ENCODE assay signal across 12 cellular contexts in the genomic region with DNA sequence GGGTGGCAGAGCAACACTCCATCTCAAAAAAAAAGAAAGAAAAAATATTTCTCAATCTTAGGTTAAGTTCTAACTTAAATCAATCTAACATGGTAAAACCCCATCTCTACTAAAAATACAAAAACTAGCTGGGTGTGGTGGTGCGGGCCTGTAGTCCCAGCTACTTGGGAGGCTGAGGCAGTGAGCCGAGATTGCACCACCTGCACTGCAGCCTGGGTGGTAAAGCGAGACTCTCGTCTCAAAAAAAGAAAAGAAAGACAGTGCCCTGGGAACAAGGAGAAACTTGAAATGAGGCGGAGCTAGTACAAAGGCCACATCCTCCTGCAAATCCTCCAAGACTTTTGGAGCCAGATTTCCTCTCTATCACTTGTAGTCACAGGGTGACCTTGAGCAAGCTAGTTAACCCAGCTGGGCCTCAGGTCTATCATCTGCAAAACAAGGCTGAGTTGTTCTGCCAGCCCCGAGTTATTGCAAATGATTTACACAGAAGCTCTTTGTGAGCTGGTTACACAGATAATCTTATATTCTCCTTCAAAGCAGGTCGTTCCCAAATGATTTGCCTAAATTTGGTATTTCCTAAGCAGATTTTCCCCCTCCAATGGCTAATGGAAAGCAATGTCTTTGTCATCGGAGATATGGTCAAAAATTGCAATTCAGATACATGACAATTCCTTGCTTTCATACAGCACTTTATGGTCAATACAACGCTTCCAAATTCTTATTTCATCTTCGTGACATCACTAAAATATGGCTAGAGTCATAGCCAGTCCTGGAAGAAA. TPM values are rescaled to one million over a fixed set of nuclear protein-coding genes. Genes with fewer than 3 reads are reported as not detected.
DNase-seq lines count a peak whose midpoint lies in the region; ATAC-seq and TF ChIP-seq lines count a peak whose summit lies in the region.
"Had no signal": no experiment of that assay in that cellular context is flagged by ENCODE, and none has a peak within 500 bp of the region (broad histone marks: within the 10 kb centered on the region; RNA-seq: fewer than 3 reads in every experiment).

No MANE protein-coding gene starts in this region.

- H3F3A ChIP-seq in SK-N-SH (replicated peaks; ENCODE audit: insufficient read depth) (peaks cover 18% of the 10 kb centered on the region), OCI-LY1 (ENCODE audit: insufficient read depth, low read length) (no peaks in the 10 kb centered on the region), neural progenitor cell (ENCODE audit: low read depth) (peaks cover 43% of the 10 kb centered on the region)

- H3K9me3 ChIP-seq in SK-N-SH (peaks cover 10% of the 10 kb centered on the region; the same call in 1 of the 2 replicates), OCI-LY1 (ENCODE audit: low read length) (0 out of 2 replicates have a peak, but pooled peaks cover 5% of the 10 kb centered on the region), mammary epithelial cell (replicated peaks; ENCODE audit: insufficient read depth, low read length) (peaks cover 7% of the 10 kb centered on the region), neural progenitor cell (ENCODE audit: low read depth) (no peaks in the 10 kb centered on the region), uterus (no peaks in the 10 kb centered on the region)
- H3K9me3 ChIP-seq: suprapubic skin had no signal

- no peak for DNase-seq in SK-N-SH
- DNase-seq in mammary epithelial cell: no peak
- no peak for DNase-seq in neural progenitor cell (ENCODE audit: low spot score)
- DNase-seq in uterus: no peak
- DNase-seq in GM19238 (ENCODE audit: insufficient read length, low spot score): no peak
- DNase-seq: dermis blood vessel endothelial cell, heart right ventricle, NCI-H2029 treated with DMSO at 0.1 percent for 48 hours had no signal

- H3K4me3 Mint-ChIP-seq in neural progenitor cell: peak overlapping the region; percentile 96

- no peaks in the 10 kb centered on the region for H4K20me1 ChIP-seq in SK-N-SH (ENCODE audit: insufficient read depth)
- no peaks in the 10 kb centered on the region for H4K20me1 ChIP-seq in OCI-LY1 (ENCODE audit: insufficient read depth, low read length)
- H4K20me1 ChIP-seq in mammary epithelial cell (ENCODE audit: insufficient read depth, low read length): no peaks in the 10 kb centered on the region
- peaks cover 6% of the 10 kb centered on the region for H4K20me1 ChIP-seq in neural progenitor cell (ENCODE audit: low read depth)

- H3K4me2 ChIP-seq in SK-N-SH (peak overlapping the region; percentile 91), OCI-LY1 (ENCODE audit: low read length) (peak overlapping the region; percentile 18; the same call in 1 of the 2 replicates), mammary epithelial cell (ENCODE audit: insufficient read depth, low read depth, low read length) (peak overlapping the region; percentile 13), neural progenitor cell (no peak overlapping the region)

- H3K4me3 ChIP-seq in SK-N-SH (ENCODE audit: low read depth in 2 of 2, low read length in 1 of 2): peak overlapping the region in 1 of 2 experiments; percentile 88; a peak in 1 of 4 replicates
- peak overlapping the region; percentile 82 for H3K4me3 ChIP-seq in OCI-LY1 (ENCODE audit: low read depth, low read length, poor library complexity, severe bottlenecking)
- no peak overlapping the region for H3K4me3 ChIP-seq in mammary epithelial cell (replicated peaks in 1 of 3; ENCODE audit: insufficient read depth in 1 of 3, low read depth in 2 of 3, low read length in 3 of 3)
- no peak overlapping the region for H3K4me3 ChIP-seq in neural progenitor cell
- H3K4me3 ChIP-seq in uterus: no peak overlapping the region

- peaks cover 12% of the 10 kb centered on the region for H3K4me1 Mint-ChIP-seq in neural progenitor cell

- 90% methylated on average over 10 of the region's 10 CpGs for WGBS in SK-N-SH (ENCODE audit: low lambda C conversion rate)
- WGBS in mammary epithelial cell (ENCODE audit: low coverage, missing lambda C conversion rate): 86% methylated on average over 10 of the region's 10 CpGs

- H3K4me1 ChIP-seq in SK-N-SH (ENCODE audit: control insufficient read depth in 1 of 2, insufficient read depth in 2 of 2, low read depth in 1 of 2, low read length in 1 of 2) (peaks cover 4 to 9% of the 10 kb centered on the region in 2 experiments; a peak in 2 of 4 replicates), OCI-LY1 (ENCODE audit: insufficient read depth, low read length, severe bottlenecking) (peaks cover 10% of the 10 kb centered on the region), mammary epithelial cell (ENCODE audit: insufficient read depth, low read length) (peaks cover 9% of the 10 kb centered on the region), neural progenitor cell (no peaks in the 10 kb centered on the region), uterus (peaks cover 0 to 8% of the 10 kb centered on the region in 2 donors)

- H3K27me3 ChIP-seq in SK-N-SH (ENCODE audit: insufficient read depth) (no peaks in the 10 kb centered on the region), OCI-LY1 (ENCODE audit: insufficient read depth, low read length) (no peaks in the 10 kb centered on the region), mammary epithelial cell (ENCODE audit: insufficient read depth, low read length) (no peaks in the 10 kb centered on the region), neural progenitor cell (no peaks in the 10 kb centered on the region), uterus (no peaks in the 10 kb centered on the region)
- H3K27me3 ChIP-seq: heart right ventricle, suprapubic skin had no signal

- POLR2A ChIA-PET in SK-N-SH (lab: Yijun Ruan, JAX): interaction anchor here (1.3 kb wide), 1 partner anchor 25 kb away, joined by 3 read pairs; no protein-coding TSS in a partner anchor

- no peak overlapping the region for H3K27ac ChIP-seq in SK-N-SH (ENCODE audit: low read depth in 2 of 2, low read length in 1 of 2)
- H3K27ac ChIP-seq in OCI-LY1 (ENCODE audit: low read depth, low read length, poor library complexity, severe bottlenecking): peak overlapping the region; percentile 2
- H3K27ac ChIP-seq in mammary epithelial cell (ENCODE audit: insufficient read depth, low read depth, low read length): no peak overlapping the region
- no peak overlapping the region for H3K27ac ChIP-seq in neural progenitor cell
- no peak overlapping the region for H3K27ac ChIP-seq in uterus

- H3K36me3 ChIP-seq in SK-N-SH (replicated peaks in 1 of 2; ENCODE audit: control insufficient read depth in 1 of 2, insufficient read depth in 2 of 2, low read length in 1 of 2) (peaks cover 13 to 14% of the 10 kb centered on the region in 2 experiments), OCI-LY1 (ENCODE audit: insufficient read depth, low read length) (peaks cover 25% of the 10 kb centered on the region; the same call in 1 of the 2 replicates), mammary epithelial cell (ENCODE audit: insufficient read depth, low read length) (peaks cover 6% of the 10 kb centered on the region), neural progenitor cell (no peaks in the 10 kb centered on the region), uterus (no peaks in the 10 kb centered on the region)

- peaks cover 6% of the 10 kb centered on the region for H3K9me3 Mint-ChIP-seq in neural progenitor cell

- no TSS peak for BruUV-seq in mammary epithelial cell (replicated peaks; lab: Mats Ljungman, UMichigan)

- peak overlapping the region; percentile 79; the same call in 1 of the 2 replicates for H3K9ac ChIP-seq in SK-N-SH
- H3K9ac ChIP-seq in OCI-LY1 (ENCODE audit: low read length): no peak overlapping the region
- no peak overlapping the region for H3K9ac ChIP-seq in mammary epithelial cell (ENCODE audit: insufficient read depth, low read length)
- H3K9ac ChIP-seq in neural progenitor cell: no peak overlapping the region

- no peak for TF ChIP-seq RAD21 in SK-N-SH (IDR thresholded peaks at IDR 0.05; ENCODE audit: low read length)

- in situ Hi-C loops in mammary epithelial cell (cut with MboI; ENCODE audit: low sequenced_read_pairs in 2 of 2): no loop called here

- peaks cover 4% of the 10 kb centered on the region for H3K36me3 Mint-ChIP-seq in neural progenitor cell

- peaks cover 4% of the 10 kb centered on the region for H3K27me3 Mint-ChIP-seq in neural progenitor cell (ENCODE audit: insufficient read depth, low read depth)

- H3K27ac Mint-ChIP-seq in neural progenitor cell: no peak overlapping the region

- ATAC-seq in SK-N-SH treated with all-trans-retinoic acid at 6 μM for 48 hours: no peak
- no peak for ATAC-seq in HG03565 (IDR thresholded peaks at IDR 0.05; ENCODE audit: unreplicated experiment)
- ATAC-seq: heart right ventricle had no signal

- H3K79me2 ChIP-seq in SK-N-SH (ENCODE audit: insufficient read depth) (peaks cover 36% of the 10 kb centered on the region), OCI-LY1 (ENCODE audit: insufficient read depth, low read length) (peaks cover 12% of the 10 kb centered on the region; the same call in 1 of the 2 replicates), mammary epithelial cell (ENCODE audit: insufficient read depth, low read length) (peaks cover 34% of the 10 kb centered on the region), neural progenitor cell (ENCODE audit: low read depth) (peaks cover 14% of the 10 kb centered on the region)

- no peak for TF ChIP-seq POLR2A in uterus (IDR thresholded peaks at IDR 0.05)

- H2AFZ ChIP-seq in SK-N-SH (ENCODE audit: low read depth) (no peak overlapping the region), OCI-LY1 (ENCODE audit: low read length) (no peak overlapping the region), mammary epithelial cell (ENCODE audit: low read depth, low read length) (no peak overlapping the region), neural progenitor cell (replicated peaks) (no peak overlapping the region)

- CTCF ChIA-PET in SK-N-SH (lab: Yijun Ruan, JAX) (interaction anchor here (0.6 to 4.2 kb wide), 4 partner anchors 11 to 386 kb away, joined by 3 to 20 read pairs (median 6); no protein-coding TSS in a partner anchor), mammary epithelial cell (lab: Charles Lee; ENCODE audit: low non-redundant PET) (no interaction called here)

- no peak for TF ChIP-seq EP300 in SK-N-SH (IDR thresholded peaks at IDR 0.05; ENCODE audit: borderline replicate concordance in 1 of 2, low read depth in 1 of 2, low read length in 1 of 2)

- H3K9me2 ChIP-seq in SK-N-SH (no peaks in the 10 kb centered on the region), OCI-LY1 (ENCODE audit: low read depth, low read length) (no peaks in the 10 kb centered on the region)

- dilution Hi-C loops in mammary epithelial cell (cut with HindIII; ENCODE audit: low sequenced_read_pairs): no loop called here

- TF ChIP-seq CTCF in SK-N-SH (IDR thresholded peaks at IDR 0.05): no peak
- no peak for TF ChIP-seq CTCF in OCI-LY1 (IDR thresholded peaks at IDR 0.05; ENCODE audit: low read length)
- TF ChIP-seq CTCF in mammary epithelial cell (conservative IDR thresholded peaks at IDR 0.05 in 1 of 2, IDR thresholded peaks at IDR 0.05 in 1 of 2; ENCODE audit: extremely low read depth in 1 of 2, insufficient read depth in 1 of 2, low read depth in 1 of 2, low read length in 2 of 2): no peak
- TF ChIP-seq CTCF in neural progenitor cell (IDR thresholded peaks at IDR 0.05): no peak
- no peak for TF ChIP-seq CTCF in uterus (IDR thresholded peaks at IDR 0.05)

- intact Hi-C loops in mammary epithelial cell (cut with micrococcal nuclease) (no loop called here), uterus (cut with DNase I; ENCODE audit: low total_unique reads) (no loop called here)

RNA-seq across cellular contexts. Expression of a gene that starts 1.9 kb away (rescaled TPM):
- polyA plus RNA-seq in SK-N-SH (2012; rRNA removed) (27.5 and 27.6 TPM in 2 replicates), mammary epithelial cell (22.3 TPM)
- polyA plus RNA-seq in SK-N-SH (2012; cell fraction: cytosol; rRNA removed): 15.9 and 21.5 TPM in 2 replicates
- 57.6 and 61.4 TPM in 2 replicates for polyA plus RNA-seq in SK-N-SH (2012; cell fraction: nucleus; rRNA removed)
- total RNA-seq in mammary epithelial cell (10 to 100 TPM; 20.3 to 20.5 TPM), neural progenitor cell (ENCODE audit: low replicate concordance) (18.4 and 21.2 TPM in 2 replicates), uterus (10 to 100 TPM in 3 of 4 donors, 1 to 10 TPM in 1; 8.5 to 37.7 (median 20.5) TPM)
- polyA minus RNA-seq in mammary epithelial cell: 21.3 TPM

RNA-seq across cellular contexts. Expression of a gene that starts 7.0 kb away (rescaled TPM):
- polyA plus RNA-seq in SK-N-SH (2012; rRNA removed) (478 and 642 TPM in 2 replicates), mammary epithelial cell (693 TPM)
- 510 and 587 TPM in 2 replicates for polyA plus RNA-seq in SK-N-SH (2012; cell fraction: cytosol; rRNA removed)
- 152 and 266 TPM in 2 replicates for polyA plus RNA-seq in SK-N-SH (2012; cell fraction: nucleus; rRNA removed)
- total RNA-seq in mammary epithelial cell (100 to 1,000 TPM; 350 to 368 TPM), neural progenitor cell (ENCODE audit: low replicate concordance) (904 and 971 TPM in 2 replicates), uterus (100 to 1,000 TPM; 290 to 559 (median 413) TPM)
- 476 TPM for polyA minus RNA-seq in mammary epithelial cell

RNA-seq across cellular contexts. Expression of a gene that starts 19.0 kb away (rescaled TPM):
- polyA plus RNA-seq in SK-N-SH (2012; rRNA removed) (not detected in 2 replicates), mammary epithelial cell (not detected)
- polyA plus RNA-seq in SK-N-SH (2012; cell fraction: cytosol; rRNA removed): not detected in 2 replicates
- 0.13 and 0.50 TPM in 2 replicates for polyA plus RNA-seq in SK-N-SH (2012; cell fraction: nucleus; rRNA removed)
- total RNA-seq in mammary epithelial cell (not detected), neural progenitor cell (ENCODE audit: low replicate concordance) (0.37 TPM in 1 of 2 replicates, not detected in the other), uterus (not detected)
- not detected for polyA minus RNA-seq in mammary epithelial cell
- total RNA-seq: dermis blood vessel endothelial cell, heart right ventricle, suprapubic skin had no signal

RNA-seq across cellular contexts. Expression of a gene that starts 34.5 kb away (rescaled TPM):
- polyA plus RNA-seq in SK-N-SH (2012; rRNA removed) (20.3 and 24.2 TPM in 2 replicates), mammary epithelial cell (13.6 TPM)
- 11.1 and 17.2 TPM in 2 replicates for polyA plus RNA-seq in SK-N-SH (2012; cell fraction: cytosol; rRNA removed)
- 31.2 and 33.0 TPM in 2 replicates for polyA plus RNA-seq in SK-N-SH (2012; cell fraction: nucleus; rRNA removed)
- total RNA-seq in mammary epithelial cell (10 to 100 TPM; 17.3 to 22.4 TPM), neural progenitor cell (ENCODE audit: low replicate concordance) (21.2 and 25.1 TPM in 2 replicates), uterus (10 to 100 TPM in 3 of 4 donors, 1 to 10 TPM in 1; 3.8 to 53.8 (median 14.9) TPM)
- 6.3 TPM for polyA minus RNA-seq in mammary epithelial cell
